In genomic region chr2:179239194-179239593, GRCh38 we compare ENCODE assay signal across 10 cellular contexts. TPM values are rescaled to one million over a fixed set of nuclear protein-coding genes. Genes with fewer than 3 reads are reported as not detected.
DNase-seq lines count a peak whose midpoint lies in the region; ATAC-seq, FAIRE-seq and TF ChIP-seq lines count a peak whose summit lies in the region.
"Had no signal": no experiment of that assay in that cellular context is flagged by ENCODE, and none has a peak within 500 bp of the region (broad histone marks: within the 10 kb centered on the region; RNA-seq: fewer than 3 reads in every experiment).

No MANE protein-coding gene starts in this region.

- no peak overlapping the region for H3K4me3 ChIP-seq in GM23248
- no peak overlapping the region for H3K4me3 ChIP-seq in kidney (ENCODE audit: low read length in 2 of 2)
- no peak overlapping the region for H3K4me3 ChIP-seq in sigmoid colon
- no peak overlapping the region for H3K4me3 ChIP-seq in osteoblast (ENCODE audit: insufficient read depth, low read length)

- H3K9ac ChIP-seq in GM23248 (no peak overlapping the region), kidney (ENCODE audit: low read length in 2 of 2) (no peak overlapping the region)

- peak; percentile 39 for FAIRE-seq in kidney (lab: Jason Lieb, UNC)

- H3K79me2 ChIP-seq in GM23248 (ENCODE audit: insufficient read depth) (peaks cover 100% of the 10 kb centered on the region), osteoblast (ENCODE audit: insufficient read depth, low read length) (peaks cover 92% of the 10 kb centered on the region)

- DNase-seq in GM23248 (peak; percentile 62), M059J (ENCODE audit: low read depth) (peak; percentile 62), kidney (no peak), sigmoid colon (no peak), osteoblast (ENCODE audit: insufficient read length, low spot score, missing footprints) (no peak), Ammon's horn (ENCODE audit: low spot score) (no peak)
- DNase-seq in NK-92 treated with Interleukin-12 subunit alpha and Interleukin-12 subunit beta, amount 100 ng/mL, for 24 hours (lab: John Stamatoyannopoulos, UW): no peak
- DNase-seq: activated effector memory CD4-positive, alpha-beta T cell treated with anti-CD3 and anti-CD28 coated beads, Interleukin-2, amount 50 U/mL, for 16 hours; left ventricle myocardium superior had no signal

- H3K27me3 ChIP-seq in GM23248 (replicated peaks; ENCODE audit: insufficient read depth) (no peaks in the 10 kb centered on the region), sigmoid colon (no peaks in the 10 kb centered on the region), osteoblast (ENCODE audit: insufficient read depth, low read length) (no peaks in the 10 kb centered on the region)

- H3K4me2 ChIP-seq in GM23248 (ENCODE audit: unreplicated experiment) (peak overlapping the region; percentile 17), osteoblast (ENCODE audit: insufficient read depth, low read length) (no peak overlapping the region)

- ATAC-seq in GM18867 (IDR thresholded peaks at IDR 0.05; ENCODE audit: unreplicated experiment): peak; percentile 60
- ATAC-seq: left ventricle myocardium superior had no signal

- H3K27ac ChIP-seq in GM23248: no peak overlapping the region
- no peak overlapping the region for H3K27ac ChIP-seq in kidney (ENCODE audit: low read depth in 2 of 2, low read length in 2 of 2)
- H3K27ac ChIP-seq in sigmoid colon: no peak overlapping the region
- no peak overlapping the region for H3K27ac ChIP-seq in osteoblast (ENCODE audit: low read depth, low read length)

- in situ Hi-C loops in GM23248 (cut with MboI): loop anchor here (25.0 kb wide), 2 partner anchors 98 to 498 kb away; no protein-coding TSS in a partner anchor

- H3K9me2 ChIP-seq in GM23248 (ENCODE audit: insufficient read depth): no peaks in the 10 kb centered on the region

- H2AFZ ChIP-seq in GM23248 (no peak overlapping the region), osteoblast (ENCODE audit: low read length) (no peak overlapping the region)

- peaks cover 22% of the 10 kb centered on the region for H3F3A ChIP-seq in GM23248 (ENCODE audit: insufficient read depth)

- intact Hi-C loops in kidney (cut with DNase I) (no loop called here), sigmoid colon (cut with DNase I) (no loop called here)

- H4K20me1 ChIP-seq in GM23248 (ENCODE audit: insufficient read depth): peaks cover 18% of the 10 kb centered on the region; the same call in 1 of the 2 replicates
- no peaks in the 10 kb centered on the region for H4K20me1 ChIP-seq in osteoblast (ENCODE audit: insufficient read depth, low read length)

- no peak for TF ChIP-seq POLR2A in sigmoid colon (IDR thresholded peaks at IDR 0.05)

- TF ChIP-seq CTCF in kidney (IDR thresholded peaks at IDR 0.05; ENCODE audit: borderline replicate concordance, extremely low read depth, insufficient read depth) (no peak), sigmoid colon (IDR thresholded peaks at IDR 0.05) (no peak), osteoblast (IDR thresholded peaks at IDR 0.05; ENCODE audit: extremely low read depth, low read depth, low read length) (no peak)

- H3K36me3 ChIP-seq in GM23248 (ENCODE audit: low read depth): no peaks in the 10 kb centered on the region
- no peaks in the 10 kb centered on the region for H3K36me3 ChIP-seq in kidney (ENCODE audit: control insufficient read depth in 1 of 2, insufficient read depth in 2 of 2, low read length in 2 of 2)
- no peaks in the 10 kb centered on the region for H3K36me3 ChIP-seq in sigmoid colon
- no peaks in the 10 kb centered on the region for H3K36me3 ChIP-seq in osteoblast (ENCODE audit: insufficient read depth, low read length)

- H3K9me3 ChIP-seq in GM23248 (ENCODE audit: low read depth): no peaks in the 10 kb centered on the region
- H3K9me3 ChIP-seq in kidney (ENCODE audit: control insufficient read depth in 1 of 2, low read length in 2 of 2): no peaks in the 10 kb centered on the region
- H3K9me3 ChIP-seq in sigmoid colon: no peaks in the 10 kb centered on the region
- no peaks in the 10 kb centered on the region for H3K9me3 ChIP-seq in osteoblast (ENCODE audit: low read depth, low read length)

- TF ChIP-seq EP300 in sigmoid colon (IDR thresholded peaks at IDR 0.05): no peak

- H3K4me1 ChIP-seq in GM23248 (ENCODE audit: insufficient read depth) (peaks cover 44% of the 10 kb centered on the region), kidney (ENCODE audit: control insufficient read depth in 1 of 2, insufficient read depth in 1 of 2, low read depth in 1 of 2, low read length in 2 of 2) (peaks cover 0 to 11% of the 10 kb centered on the region in 2 donors), sigmoid colon (peaks cover 0 to 37% (median 28%) of the 10 kb centered on the region in 4 donors), osteoblast (ENCODE audit: insufficient read depth, low read length) (peaks cover 21% of the 10 kb centered on the region)

RNA-seq across cellular contexts. Expression of gene SESTD1, which starts 25.4 kb away (rescaled TPM):
- total RNA-seq in GM23248 (2014; rRNA removed; shearing (Covaris generic)): 22.5 and 28.3 TPM in 2 replicates
- polyA plus RNA-seq in GM23248 (2016; fragmentation: Nextera tagmentation; extraction: Ambion mirVana): 71.1 and 77.1 TPM in 2 replicates
- total RNA-seq in M059J (2014; rRNA removed; shearing (Covaris generic)): 4.4 and 7.1 TPM in 2 replicates
- 93.5 TPM for total RNA-seq in kidney
- polyA plus RNA-seq in kidney (ENCODE audit: insufficient read depth, low read depth, low replicate concordance): 9.8 TPM
- total RNA-seq in sigmoid colon: 10 to 100 TPM; 31.0 to 52.3 (median 41.0) TPM
- 10 to 100 TPM in 2 of 3 donors, 1 to 10 TPM in 1; 9.5 to 21.6 (median 12.8) TPM for polyA plus RNA-seq in sigmoid colon
- 45.1 and 51.0 TPM in 2 replicates for total RNA-seq in osteoblast

Comparison
In these comparisons a context has a peak if more than half of its experiments do, and no peak if none do; other contexts are left out.
1. DNase-seq: peak in GM23248 (single experiment) and M059J (single experiment); none in kidney (single experiment), sigmoid colon (single experiment), osteoblast (single experiment), NK-92 treated with Interleukin-12 subunit alpha and Interleukin-12 subunit beta, amount 100 ng/mL, for 24 hours (single experiment) and Ammon's horn (single experiment).